16 cellular contexts compared by ENCODE assay signal in genomic region chr3:108822167-108822897, GRCh38. TPM values are rescaled to one million over a fixed set of nuclear protein-coding genes. Genes with fewer than 3 reads are reported as not detected.
DNase-seq lines count a peak whose midpoint lies in the region; ATAC-seq and TF ChIP-seq lines count a peak whose summit lies in the region.
"Had no signal": no experiment of that assay in that cellular context is flagged by ENCODE, and none has a peak within 500 bp of the region (broad histone marks: within the 10 kb centered on the region; RNA-seq: fewer than 3 reads in every experiment).

Gene TRAT1, plus strand, starts transcription at chr3:108822786. Its CDS starts 142 bp downstream, at chr3:108822928.

- no peak for DNase-seq in PC-9
- DNase-seq in central memory CD8-positive, alpha-beta T cell (ENCODE audit: low spot score in 2 of 2): no peak
- no peak for DNase-seq in NCI-H1436 treated with DMSO at 0.1 percent for 48 hours (lab: John Stamatoyannopoulos, UW)
- no peak for DNase-seq in foreskin fibroblast
- DNase-seq in glutamatergic neuron: no peak
- DNase-seq: DMS153, dorsolateral prefrontal cortex, hypothalamus, NCI-H2029, Right ventricle myocardium superior had no signal

- H3K27me3 Mint-ChIP-seq in central memory CD8-positive, alpha-beta T cell: no peaks in the 10 kb centered on the region
- H3K27me3 Mint-ChIP-seq in glutamatergic neuron (ENCODE audit: unreplicated experiment): no peaks in the 10 kb centered on the region

- peak within 1 kb of the TSS; percentile 84 for H3K4me3 Mint-ChIP-seq in central memory CD8-positive, alpha-beta T cell
- no peak within 1 kb of the TSS for H3K4me3 Mint-ChIP-seq in glutamatergic neuron (ENCODE audit: unreplicated experiment)

- peaks cover 59% of the 10 kb centered on the region for H3K4me1 Mint-ChIP-seq in central memory CD8-positive, alpha-beta T cell
- no peaks in the 10 kb centered on the region for H3K4me1 Mint-ChIP-seq in glutamatergic neuron (ENCODE audit: low read depth, unreplicated experiment)

- no TSS peak for BruUV-seq in PC-9 (replicated peaks; lab: Mats Ljungman, UMichigan)

- H3K9me3 ChIP-seq in BLaER1 (no peaks in the 10 kb centered on the region), PC-9 (ENCODE audit: insufficient read depth, low read depth) (no peaks in the 10 kb centered on the region)

- CTCF ChIA-PET in PC-9 (lab: Charles Lee): no interaction called here

- H3K4me3 ChIP-seq in BLaER1 (no peak within 1 kb of the TSS), PC-9 (no peak within 1 kb of the TSS), foreskin fibroblast (ENCODE audit: low read depth in 1 of 2, low read length in 2 of 2) (no peak within 1 kb of the TSS)
- H3K4me3 ChIP-seq: dorsolateral prefrontal cortex had no signal

- peak within 1 kb of the TSS; percentile 0; the same call in 1 of the 2 replicates for H3K4me2 ChIP-seq in BLaER1
- no peak within 1 kb of the TSS for H3K4me2 ChIP-seq in PC-9

- no peaks in the 10 kb centered on the region for H3K27me3 ChIP-seq in BLaER1
- no peaks in the 10 kb centered on the region for H3K27me3 ChIP-seq in PC-9 (ENCODE audit: insufficient read depth, low read depth)
- H3K27me3 ChIP-seq: dorsolateral prefrontal cortex had no signal

- H3K36me3 Mint-ChIP-seq in central memory CD8-positive, alpha-beta T cell (ENCODE audit: insufficient read depth): peaks cover 19% of the 10 kb centered on the region
- no peaks in the 10 kb centered on the region for H3K36me3 Mint-ChIP-seq in glutamatergic neuron (ENCODE audit: unreplicated experiment)

- H3K27ac ChIP-seq in BLaER1 (no peak within 1 kb of the TSS), PC-9 (no peak within 1 kb of the TSS)
- H3K27ac ChIP-seq: dorsolateral prefrontal cortex had no signal

- H3K36me3 ChIP-seq in BLaER1: no peaks in the 10 kb centered on the region
- H3K36me3 ChIP-seq in PC-9 (ENCODE audit: low read depth): no peaks in the 10 kb centered on the region

- POLR2A ChIA-PET in PC-9 (lab: Charles Lee; ENCODE audit: unreplicated experiment): no interaction called here

- H3K9ac ChIP-seq in BLaER1: no peak within 1 kb of the TSS

- H2AFZ ChIP-seq in PC-9: peak within 1 kb of the TSS; percentile 45

- H3K9me3 Mint-ChIP-seq in central memory CD8-positive, alpha-beta T cell: no peaks in the 10 kb centered on the region
- H3K9me3 Mint-ChIP-seq in glutamatergic neuron (ENCODE audit: unreplicated experiment): no peaks in the 10 kb centered on the region

- TF ChIP-seq CTCF in PC-9 (conservative IDR thresholded peaks at IDR 0.05): no peak
- TF ChIP-seq CTCF in foreskin fibroblast (IDR thresholded peaks at IDR 0.05; ENCODE audit: low read depth, low read length): no peak
- no peak for TF ChIP-seq CTCF in glutamatergic neuron (IDR thresholded peaks at IDR 0.05; ENCODE audit: partially characterized antibody, unreplicated experiment)

- no peaks in the 10 kb centered on the region for H3F3A ChIP-seq in PC-9 (ENCODE audit: insufficient read depth, low read depth)

- H3K4me1 ChIP-seq in BLaER1: peaks cover 6% of the 10 kb centered on the region; the same call in 1 of the 2 replicates
- H3K4me1 ChIP-seq in PC-9 (replicated peaks; ENCODE audit: insufficient read depth): no peaks in the 10 kb centered on the region

- intact Hi-C loops in PC-9 (cut with micrococcal nuclease; ENCODE audit: unreplicated experiment): no loop called here

- peak; percentile 37 for ATAC-seq in GM18858 (IDR thresholded peaks at IDR 0.05; ENCODE audit: unreplicated experiment)
- peak; percentile 33 for ATAC-seq in central memory CD8-positive, alpha-beta T cell (replicated peaks; ENCODE audit: extremely low read depth, poor library complexity, severe bottlenecking)
- ATAC-seq in GM18519 (IDR thresholded peaks at IDR 0.05; ENCODE audit: low FRiP score, unreplicated experiment): no peak

- H3K79me2 ChIP-seq in PC-9 (ENCODE audit: low read depth): no peaks in the 10 kb centered on the region

- no peaks in the 10 kb centered on the region for H4K20me1 ChIP-seq in BLaER1
- no peaks in the 10 kb centered on the region for H4K20me1 ChIP-seq in PC-9 (ENCODE audit: insufficient read depth)

- H3K9me2 ChIP-seq in PC-9 (ENCODE audit: insufficient read depth): no peaks in the 10 kb centered on the region

- H3K27ac Mint-ChIP-seq in central memory CD8-positive, alpha-beta T cell (ENCODE audit: low read depth): peak within 1 kb of the TSS; percentile 94
- H3K27ac Mint-ChIP-seq in glutamatergic neuron (ENCODE audit: unreplicated experiment): no peak within 1 kb of the TSS

RNA-seq across cellular contexts. Expression of gene TRAT1, which starts in this region (rescaled TPM):
- total RNA-seq in PC-9 (2021) (not detected in 2 replicates), glutamatergic neuron (ENCODE audit: unreplicated experiment) (not detected)
- total RNA-seq: fibroblast of lung, myocyte, Right ventricle myocardium superior, temporal lobe had no signal
